ENCODE assay signal across 21 cellular contexts in genomic region chr3:60120245-60120644, GRCh38.
"Had no signal": no experiment of that assay in that cellular context is flagged by ENCODE, and none has a peak within 500 bp of the region (broad histone marks: within the 10 kb centered on the region; RNA-seq: fewer than 3 reads in every experiment).

No MANE protein-coding gene starts in this region.

- H3K4me3 ChIP-seq: MG63, SJCRH30, SK-N-MC had no signal

- DNase-seq: Karpas-422, KG1, MG63, NCI-H1092, NCI-H1105 treated with DMSO at 0.1 percent for 48 hours, NCI-H1417 treated with DMSO at 0.1 percent for 48 hours, NCI-H187, NCI-H2029, NCI-H2081 treated with DMSO at 0.1 percent for 48 hours, NCI-H2171, NCI-H226, NCI-H446, NCI-H510A, NCI-H524 treated with DMSO at 0.1 percent for 48 hours, NCI-H69, NCI-H774, RPMI8226, SHP77, SJCRH30 had no signal

- H3K4me1 ChIP-seq: SJCRH30 had no signal

- H3K36me3 ChIP-seq: MG63, SJCRH30 had no signal

- FAIRE-seq: RCC 7860 had no signal

- H3K27me3 ChIP-seq: MG63, SJCRH30 had no signal

- H3K9me3 ChIP-seq: MG63, SJCRH30 had no signal

- H3K27ac ChIP-seq: SJCRH30, SK-N-MC had no signal
